In genomic region chr18:51195086-51195601, GRCh38 we compare ENCODE assay signal across 8 cellular contexts. TPM values are rescaled to one million over a fixed set of nuclear protein-coding genes. Genes with fewer than 3 reads are reported as not detected.
DNase-seq lines count a peak whose midpoint lies in the region; ATAC-seq, FAIRE-seq and TF ChIP-seq lines count a peak whose summit lies in the region.

No MANE protein-coding gene starts in this region.

- no peaks in the 10 kb centered on the region; the same call in 1 of the 2 replicates for H4K20me1 ChIP-seq in K562 (replicated peaks; ENCODE audit: control insufficient read depth, insufficient read depth, low read length)

- no peak for TF ChIP-seq POLR2A in K562 (conservative IDR thresholded peaks at IDR 0.05)

- ATAC-seq in K562: no peak
- no peak for ATAC-seq in GM18519 (IDR thresholded peaks at IDR 0.05; ENCODE audit: low FRiP score, unreplicated experiment)
- ATAC-seq in GM21786 (IDR thresholded peaks at IDR 0.05; ENCODE audit: unreplicated experiment): no peak
- ATAC-seq in GM19351 (IDR thresholded peaks at IDR 0.05; ENCODE audit: unreplicated experiment): no peak

- peaks cover 67% of the 10 kb centered on the region for H3K79me2 ChIP-seq in K562 (ENCODE audit: control insufficient read depth, insufficient read depth, low read length)

- TF ChIP-seq CTCF in AG04449 (IDR thresholded peaks at IDR 0.05; ENCODE audit: insufficient read depth, low read length, missing control alignments): no peak
- no peak for TF ChIP-seq CTCF in HFF-Myc (IDR thresholded peaks at IDR 0.05; ENCODE audit: low read depth, low read length, missing control alignments)
- no peak for TF ChIP-seq CTCF in K562 (IDR thresholded peaks at IDR 0.05 in 2 of 3, conservative IDR thresholded peaks at IDR 0.05 in 1 of 3; ENCODE audit: insufficient read depth in 2 of 3, low read depth in 1 of 3, low read length in 3 of 3)
- no peak for TF ChIP-seq CTCF in mesothelial cell of epicardium (IDR thresholded peaks at IDR 0.05; ENCODE audit: unreplicated experiment)

- H3K4me1 Mint-ChIP-seq in mesothelial cell of epicardium: peaks cover 43% of the 10 kb centered on the region

- CTCF ChIA-PET in AG04449 (lab: Yijun Ruan, JAX) (no interaction called here), K562 (lab: Yijun Ruan, JAX; ENCODE audit: low intra/inter-chr PET ratio) (no interaction called here)

- no peaks in the 10 kb centered on the region for H3K27me3 Mint-ChIP-seq in mesothelial cell of epicardium (ENCODE audit: low read depth)

- peak overlapping the region; percentile 89 for H3K4me2 ChIP-seq in K562 (ENCODE audit: insufficient read depth, low read length)

- WGBS in K562 (ENCODE audit: insufficient coverage, low coverage, missing lambda C conversion rate): 6% methylated on average over 6 of the region's 6 CpGs

- H3K4me1 ChIP-seq in K562 (replicated peaks in 1 of 2; ENCODE audit: control insufficient read depth in 2 of 2, insufficient read depth in 2 of 2, low read length in 2 of 2): peaks cover 12 to 19% of the 10 kb centered on the region in 2 experiments; a peak in 4 of 5 replicates

- H3K36me3 ChIP-seq in K562 (ENCODE audit: control insufficient read depth, insufficient read depth, low read length): peaks cover 4% of the 10 kb centered on the region; the same call in 1 of the 3 replicates

- H3K27ac ChIP-seq in K562 (ENCODE audit: extremely low read depth, low read depth, low read length): peak overlapping the region; percentile 73; the same call in 1 of the 3 replicates

- peak overlapping the region; percentile 98 for H3K4me3 Mint-ChIP-seq in mesothelial cell of epicardium

- BruUV-seq in K562 (replicated peaks; lab: Mats Ljungman, UMichigan): no TSS peak

- H3K4me3 ChIP-seq in AG04449 (ENCODE audit: low read depth, low read length) (peak overlapping the region; percentile 86), HFF-Myc (replicated peaks; ENCODE audit: low read depth, low read length) (peak overlapping the region; percentile 89), K562 (peak overlapping the region; percentile 78)

- H3K9me3 ChIP-seq in K562 (replicated peaks; ENCODE audit: control insufficient read depth, insufficient read depth, low read depth, low read length): no peaks in the 10 kb centered on the region

- peak overlapping the region; percentile 17; the same call in 1 of the 2 replicates for H2AFZ ChIP-seq in K562 (ENCODE audit: low read depth, low read length)

- in situ Hi-C loops in K562 (cut with MboI): no loop called here

- DNase-seq in AG04449 (ENCODE audit: low read depth, low spot score): no peak
- DNase-seq in HFF-Myc (ENCODE audit: extremely low read depth, low read depth): no peak
- no peak for DNase-seq in K562 (ENCODE audit: extremely low read depth in 1 of 4, low spot score in 3 of 4)
- DNase-seq in mesothelial cell of epicardium (ENCODE audit: low spot score in 2 of 2, unreplicated experiment in 2 of 2): no peak
- DNase-seq in activated gamma-delta T cell treated with Interleukin-2 at 50 U/mL for 16 hours: no peak

- intact Hi-C loops in K562 (cut with micrococcal nuclease): no loop called here

- H3K9me1 ChIP-seq in K562 (ENCODE audit: control insufficient read depth, insufficient read depth, low read length): peaks cover 3% of the 10 kb centered on the region

- H3K36me3 Mint-ChIP-seq in mesothelial cell of epicardium: no peaks in the 10 kb centered on the region

- H3K27ac Mint-ChIP-seq in mesothelial cell of epicardium: peak overlapping the region; percentile 73

- no peaks in the 10 kb centered on the region for H3K27me3 ChIP-seq in K562 (ENCODE audit: control insufficient read depth in 2 of 2, insufficient read depth in 2 of 2, low read length in 2 of 2)

- peak overlapping the region in 1 of 2 experiments; percentile 79; a peak in 3 of 4 replicates for H3K9ac ChIP-seq in K562 (ENCODE audit: insufficient read depth in 1 of 2, low read depth in 2 of 2, low read length in 2 of 2)

- no peaks in the 10 kb centered on the region for H3K9me3 Mint-ChIP-seq in mesothelial cell of epicardium

- TF ChIP-seq RAD21 in K562 (CRISPR knock-in tag; conservative IDR thresholded peaks at IDR 0.05 in 1 of 2, IDR thresholded peaks at IDR 0.05 in 1 of 2): no peak

- POLR2A ChIA-PET in AG04449 (lab: Yijun Ruan, JAX): no interaction called here
- POLR2A ChIA-PET in K562 (lab: Yijun Ruan, JAX): interaction anchor here (0.6 to 7.9 kb wide), 7 partner anchors 9 to 168 kb away, joined by 3 to 43 read pairs (median 4); no protein-coding TSS in a partner anchor

- FAIRE-seq in K562 (lab: Jason Lieb, UNC): no peak

- no peak for TF ChIP-seq EP300 in K562 (IDR thresholded peaks at IDR 0.05; ENCODE audit: low read length)

TF ChIP-seq in K562, 482 proteins besides CTCF, POLR2A, EP300 and RAD21:
- peak; percentile 66 for TF ChIP-seq PKNOX1 (IDR thresholded peaks at IDR 0.05)
- TF ChIP-seq ZBTB9 (CRISPR knock-in tag; IDR thresholded peaks at IDR 0.05): no peak

RNA-seq across cellular contexts. Expression of gene MEX3C, which starts 2.3 kb away (rescaled TPM):
- 15.1 and 26.8 TPM in 2 replicates for total RNA-seq in K562 (2011; cell fraction: chromatin; rRNA removed; ENCODE audit: low replicate concordance)
- 8.0 and 10.8 TPM in 2 replicates for total RNA-seq in K562 (2011; cell fraction: nucleolus; rRNA removed)
- total RNA-seq in K562 (2011; cell fraction: nucleoplasm; rRNA removed): 13.1 and 19.8 TPM in 2 replicates
- total RNA-seq in K562 (2014; rRNA removed) (7.3 and 8.2 TPM in 2 replicates), K562 (2014; rRNA removed; fragmentation: Illumina TruSeq; extraction: Trizol) (12.3 and 13.3 TPM in 2 replicates), K562 (2015; rRNA removed; fragmentation: Illumina TruSeq; extraction: Trizol) (9.9 and 10.6 TPM in 2 replicates), K562 (2021) (9.3 and 14.0 TPM in 2 replicates), mesothelial cell of epicardium (88.9 to 94.2 TPM (median 92.5 TPM) in 3 replicates)
- polyA plus RNA-seq in K562 (2011; rRNA removed) (11.0 and 13.7 TPM in 2 replicates), K562 (2014; fragmentation: Illumina TruSeq; extraction: Trizol) (12.3 and 14.2 TPM in 2 replicates), K562 (2014; fragmentation: Nextera tagmentation; extraction: Ambion mirVana) (1 to 10 TPM; 2.4 to 2.9 TPM), K562 (2014; rRNA removed) (7.2 TPM in 2 replicates)
- polyA plus RNA-seq in K562 (2011; cell fraction: cytosol; rRNA removed): 3.5 and 6.1 TPM in 2 replicates
- 8.8 and 10.0 TPM in 2 replicates for polyA plus RNA-seq in K562 (2011; cell fraction: nucleus; rRNA removed)
- polyA plus RNA-seq in K562 (2012): 6.6 and 10.5 TPM in 2 replicates
- polyA minus RNA-seq in K562 (2011; rRNA and poly(A)+ RNA removed): 26.8 and 27.1 TPM in 2 replicates
- polyA minus RNA-seq in K562 (2011; cell fraction: cytosol; rRNA and poly(A)+ RNA removed): 6.0 and 6.8 TPM in 2 replicates
- 9.6 and 20.1 TPM in 2 replicates for polyA minus RNA-seq in K562 (2011; cell fraction: nucleus; rRNA and poly(A)+ RNA removed)
